1 cellular context compared by ENCODE assay signal in the genomic region with DNA sequence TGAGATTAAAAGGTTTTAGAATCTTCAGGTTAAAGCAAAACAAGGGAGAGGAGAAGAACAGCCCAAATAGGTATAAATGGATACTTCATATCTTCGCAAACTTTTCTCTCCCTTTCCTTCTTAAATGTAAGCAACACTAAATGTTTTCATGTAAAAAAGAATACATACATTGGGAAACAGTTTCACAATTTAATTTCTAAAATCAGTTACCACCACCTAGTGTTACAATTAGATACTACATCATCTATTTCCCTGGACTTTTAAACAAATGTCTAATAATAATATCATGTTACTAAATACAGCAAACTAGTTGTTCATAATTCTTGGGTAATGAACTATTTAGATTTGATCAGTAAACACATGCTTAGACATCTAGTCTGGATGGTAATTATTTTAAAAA.
TF ChIP-seq lines count a peak whose summit lies in the region.

No MANE protein-coding gene starts in this region.

TF ChIP-seq in WTC11, 78 proteins besides CTCF, POLR2A, EP300 and RAD21 (continued from another document):
- TF ChIP-seq, protein P1, sequence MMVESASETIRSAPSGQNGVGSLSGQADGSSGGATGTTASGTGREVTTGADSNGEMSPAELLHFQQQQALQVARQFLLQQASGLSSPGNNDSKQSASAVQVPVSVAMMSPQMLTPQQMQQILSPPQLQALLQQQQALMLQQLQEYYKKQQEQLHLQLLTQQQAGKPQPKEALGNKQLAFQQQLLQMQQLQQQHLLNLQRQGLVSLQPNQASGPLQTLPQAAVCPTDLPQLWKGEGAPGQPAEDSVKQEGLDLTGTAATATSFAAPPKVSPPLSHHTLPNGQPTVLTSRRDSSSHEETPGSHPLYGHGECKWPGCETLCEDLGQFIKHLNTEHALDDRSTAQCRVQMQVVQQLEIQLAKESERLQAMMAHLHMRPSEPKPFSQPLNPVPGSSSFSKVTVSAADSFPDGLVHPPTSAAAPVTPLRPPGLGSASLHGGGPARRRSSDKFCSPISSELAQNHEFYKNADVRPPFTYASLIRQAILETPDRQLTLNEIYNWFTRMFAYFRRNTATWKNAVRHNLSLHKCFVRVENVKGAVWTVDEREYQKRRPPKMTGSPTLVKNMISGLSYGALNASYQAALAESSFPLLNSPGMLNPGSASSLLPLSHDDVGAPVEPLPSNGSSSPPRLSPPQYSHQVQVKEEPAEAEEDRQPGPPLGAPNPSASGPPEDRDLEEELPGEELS (CRISPR knock-in tag; IDR thresholded peaks at IDR 0.05) = no peak
- TF ChIP-seq GRHL2 (CRISPR knock-in tag; IDR thresholded peaks at IDR 0.05; ENCODE audit: insufficient replicate concordance, severe bottlenecking) = no peak
- TF ChIP-seq, protein P2, sequence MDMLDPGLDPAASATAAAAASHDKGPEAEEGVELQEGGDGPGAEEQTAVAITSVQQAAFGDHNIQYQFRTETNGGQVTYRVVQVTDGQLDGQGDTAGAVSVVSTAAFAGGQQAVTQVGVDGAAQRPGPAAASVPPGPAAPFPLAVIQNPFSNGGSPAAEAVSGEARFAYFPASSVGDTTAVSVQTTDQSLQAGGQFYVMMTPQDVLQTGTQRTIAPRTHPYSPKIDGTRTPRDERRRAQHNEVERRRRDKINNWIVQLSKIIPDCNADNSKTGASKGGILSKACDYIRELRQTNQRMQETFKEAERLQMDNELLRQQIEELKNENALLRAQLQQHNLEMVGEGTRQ (CRISPR knock-in tag; IDR thresholded peaks at IDR 0.05) = no peak
- no peak for TF ChIP-seq FOXJ3 (CRISPR knock-in tag; IDR thresholded peaks at IDR 0.05; ENCODE audit: borderline replicate concordance)
- no peak for TF ChIP-seq PRDM15 (CRISPR knock-in tag; IDR thresholded peaks at IDR 0.05)
- TF ChIP-seq SMAD3 (CRISPR knock-in tag; IDR thresholded peaks at IDR 0.05; ENCODE audit: borderline replicate concordance) = no peak
- TF ChIP-seq ZNF317 (CRISPR knock-in tag; IDR thresholded peaks at IDR 0.05; ENCODE audit: borderline replicate concordance, low read depth) = no peak
